In genomic region chr6:27582928-27583725, GRCh38 we compare ENCODE assay signal across 9 cellular contexts.
DNase-seq lines count a peak whose midpoint lies in the region; ATAC-seq, FAIRE-seq and TF ChIP-seq lines count a peak whose summit lies in the region.
"Had no signal": no experiment of that assay in that cellular context is flagged by ENCODE, and none has a peak within 500 bp of the region (broad histone marks: within the 10 kb centered on the region; RNA-seq: fewer than 3 reads in every experiment).

No MANE protein-coding gene starts in this region.

- ATAC-seq in GM18907 (IDR thresholded peaks at IDR 0.05; ENCODE audit: unreplicated experiment) (no peak), HG02678 (IDR thresholded peaks at IDR 0.05; ENCODE audit: unreplicated experiment) (no peak), HG03469 (IDR thresholded peaks at IDR 0.05; ENCODE audit: unreplicated experiment) (no peak)
- ATAC-seq: naive thymus-derived CD4-positive, alpha-beta T cell had no signal

- DNase-seq in GM12891 (ENCODE audit: insufficient read length, low spot score) (no peak), MV-4-11 (lab: John Stamatoyannopoulos, UW) (peak; percentile 48), iPS-NIHi11 (ENCODE audit: low spot score) (peak; percentile 49), posterior vena cava (ENCODE audit: low spot score) (no peak)
- DNase-seq in activated CD8-positive, alpha-beta memory T cell treated with anti-CD3 and anti-CD28 coated beads for 48 hours (ENCODE audit: low read depth in 2 of 3, low spot score in 2 of 3) = peak; percentile 40 to 50 (median 46)

- TF ChIP-seq POLR2A in GM12891 (IDR thresholded peaks at IDR 0.05; ENCODE audit: low read depth, low read length) = no peak

- peak; percentile 16 for FAIRE-seq in GM12891 (lab: Jason Lieb, UNC)

- intact Hi-C loops in posterior vena cava (cut with DNase I) = no loop called here

TF ChIP-seq in GM12891, 5 proteins besides CTCF, POLR2A, EP300 and RAD21:
- TF ChIP-seq TAF1 (IDR thresholded peaks at IDR 0.05; ENCODE audit: low read depth, low read length) (no peak), SPI1 (IDR thresholded peaks at IDR 0.05; ENCODE audit: low read depth, low read length) (no peak), PAX5 (IDR thresholded peaks at IDR 0.05; ENCODE audit: insufficient read depth, low read length, severe bottlenecking) (no peak), POU2F2 (IDR thresholded peaks at IDR 0.05; ENCODE audit: low read depth, low read length) (no peak)
TF ChIP-seq in GM12891: peak in this region for 0.

Comparison
In these comparisons a context has a peak if more than half of its experiments do, and no peak if none do; other contexts are left out.
1. DNase-seq: peak in MV-4-11 (single experiment), activated CD8-positive, alpha-beta memory T cell treated with anti-CD3 and anti-CD28 coated beads for 48 hours (3 of 3) and iPS-NIHi11 (single experiment); none in GM12891 (single experiment) and posterior vena cava (single experiment).